ENCODE assay signal across 22 cellular contexts in genomic region chr11:46695345-46696211, GRCh38. TPM values are rescaled to one million over a fixed set of nuclear protein-coding genes. Genes with fewer than 3 reads are reported as not detected.
DNase-seq lines count a peak whose midpoint lies in the region; ATAC-seq and TF ChIP-seq lines count a peak whose summit lies in the region.
"Had no signal": no experiment of that assay in that cellular context is flagged by ENCODE, and none has a peak within 500 bp of the region (broad histone marks: within the 10 kb centered on the region; RNA-seq: fewer than 3 reads in every experiment).

No MANE protein-coding gene starts in this region.

- intact Hi-C loops in right cardiac atrium (cut with DNase I), result loop anchor here in 1 of 4 donors (5.0 kb wide), 1 partner anchor 38 kb away; no protein-coding TSS in a partner anchor

- 82% methylated on average over 12 of the region's 12 CpGs for WGBS in right cardiac atrium

- H3K4me3 Mint-ChIP-seq in activated T-helper 17 cell treated with anti-CD3 and anti-CD28 coated beads, Interleukin-2, amount 50 U/mL, for 72 hours, result no peak overlapping the region
- H3K4me3 Mint-ChIP-seq in stimulated activated effector memory CD8-positive, alpha-beta T cell treated with anti-CD3 and anti-CD28 coated beads, Interleukin-12 subunit alpha, Interleukin-12 subunit beta, amount 100 ng/mL, for 72 hours, result no peak overlapping the region
- H3K4me3 Mint-ChIP-seq: activated naive CD8-positive, alpha-beta T cell treated with anti-CD3 and anti-CD28 coated beads, Interleukin-2, amount 10 ng/mL, durations not matched to agents 7 days and 5 days; CD14-positive monocyte had no signal

- H3K36me3 Mint-ChIP-seq in activated T-helper 17 cell treated with anti-CD3 and anti-CD28 coated beads, Interleukin-2, amount 50 U/mL, for 72 hours (ENCODE audit: low read depth), result peaks cover 61% of the 10 kb centered on the region
- H3K36me3 Mint-ChIP-seq in stimulated activated effector memory CD8-positive, alpha-beta T cell treated with anti-CD3 and anti-CD28 coated beads, Interleukin-12 subunit alpha, Interleukin-12 subunit beta, amount 100 ng/mL, for 72 hours, result peaks cover 75% of the 10 kb centered on the region

- no peaks in the 10 kb centered on the region for H3K27me3 ChIP-seq in right cardiac atrium (ENCODE audit: control insufficient read depth, insufficient read depth)
- H3K27me3 ChIP-seq: ovary had no signal

- H3K9me3 ChIP-seq in right cardiac atrium (ENCODE audit: control insufficient read depth, low read length), result no peaks in the 10 kb centered on the region
- H3K9me3 ChIP-seq: ovary had no signal

- no peak for ATAC-seq in activated T-helper 17 cell treated with anti-CD3 and anti-CD28 coated beads, Interleukin-2, amount 50 U/mL, for 72 hours (replicated peaks)
- no peak for ATAC-seq in right cardiac atrium
- ATAC-seq in stimulated activated effector memory CD8-positive, alpha-beta T cell treated with anti-CD3 and anti-CD28 coated beads, Interleukin-12 subunit alpha, Interleukin-12 subunit beta, amount 100 ng/mL, for 72 hours, result no peak
- ATAC-seq in HG02840 (IDR thresholded peaks at IDR 0.05; ENCODE audit: low FRiP score, unreplicated experiment), result no peak
- ATAC-seq: activated CD4-positive, CD25-positive, alpha-beta regulatory T cell treated with anti-CD3 and anti-CD28 coated beads, Interleukin-2, amount 50 U/mL, for 24 hours had no signal

- peak; percentile 55 for DNase-seq in NCI-H2196 treated with DMSO at 0.1 percent for 48 hours (lab: John Stamatoyannopoulos, UW; ENCODE audit: unreplicated experiment)
- no peak for DNase-seq in NCI-H2196 (lab: John Stamatoyannopoulos, UW; ENCODE audit: unreplicated experiment)
- DNase-seq in right cardiac atrium, result peak in 1 of 3 donors; percentile 33
- no peak for DNase-seq in stimulated activated effector memory CD8-positive, alpha-beta T cell treated with anti-CD3 and anti-CD28 coated beads, Interleukin-12 subunit alpha, Interleukin-12 subunit beta, amount 100 ng/mL, for 72 hours (ENCODE audit: low spot score in 2 of 2)
- no peak for DNase-seq in inferior parietal cortex (ENCODE audit: extremely low spot score)
- DNase-seq in GM20000 (ENCODE audit: low spot score), result no peak
- DNase-seq: activated CD8-positive, alpha-beta memory T cell treated with anti-CD3 and anti-CD28 coated beads, Interleukin-2, amount 50 U/mL, for 4 hours; activated naive CD8-positive, alpha-beta T cell treated with anti-CD3 and anti-CD28 coated beads, Interleukin-2, amount 10 ng/mL, durations not matched to agents 7 days and 5 days; erythroblast; NCI-H1417; NCI-H2227 treated with DMSO at 0.1 percent for 48 hours had no signal

- H3K4me1 Mint-ChIP-seq in activated T-helper 17 cell treated with anti-CD3 and anti-CD28 coated beads, Interleukin-2, amount 50 U/mL, for 72 hours, result peaks cover 7% of the 10 kb centered on the region
- H3K4me1 Mint-ChIP-seq in stimulated activated effector memory CD8-positive, alpha-beta T cell treated with anti-CD3 and anti-CD28 coated beads, Interleukin-12 subunit alpha, Interleukin-12 subunit beta, amount 100 ng/mL, for 72 hours, result peaks cover 35% of the 10 kb centered on the region

- TF ChIP-seq CTCF in GM20000 (IDR thresholded peaks at IDR 0.05; ENCODE audit: extremely low read depth, missing control alignments), result no peak

- peaks cover 16% of the 10 kb centered on the region for H3K4me1 ChIP-seq in right cardiac atrium (ENCODE audit: control insufficient read depth, insufficient read depth, low read length)

- H3K27me3 Mint-ChIP-seq in activated T-helper 17 cell treated with anti-CD3 and anti-CD28 coated beads, Interleukin-2, amount 50 U/mL, for 72 hours, result no peaks in the 10 kb centered on the region
- H3K27me3 Mint-ChIP-seq: activated naive CD8-positive, alpha-beta T cell treated with anti-CD3 and anti-CD28 coated beads, Interleukin-2, amount 10 ng/mL, durations not matched to agents 7 days and 5 days had no signal

- peak overlapping the region; percentile 66 for H3K27ac Mint-ChIP-seq in activated T-helper 17 cell treated with anti-CD3 and anti-CD28 coated beads, Interleukin-2, amount 50 U/mL, for 72 hours
- H3K27ac Mint-ChIP-seq in stimulated activated effector memory CD8-positive, alpha-beta T cell treated with anti-CD3 and anti-CD28 coated beads, Interleukin-12 subunit alpha, Interleukin-12 subunit beta, amount 100 ng/mL, for 72 hours, result peak overlapping the region; percentile 89
- H3K27ac Mint-ChIP-seq: activated naive CD8-positive, alpha-beta T cell treated with anti-CD3 and anti-CD28 coated beads, Interleukin-2, amount 10 ng/mL, durations not matched to agents 7 days and 5 days had no signal

- no peak overlapping the region for H3K4me3 ChIP-seq in right cardiac atrium (ENCODE audit: low read length)
- H3K4me3 ChIP-seq: ovary had no signal

- no peaks in the 10 kb centered on the region for H3K9me3 Mint-ChIP-seq in activated T-helper 17 cell treated with anti-CD3 and anti-CD28 coated beads, Interleukin-2, amount 50 U/mL, for 72 hours
- no peaks in the 10 kb centered on the region for H3K9me3 Mint-ChIP-seq in stimulated activated effector memory CD8-positive, alpha-beta T cell treated with anti-CD3 and anti-CD28 coated beads, Interleukin-12 subunit alpha, Interleukin-12 subunit beta, amount 100 ng/mL, for 72 hours
- H3K9me3 Mint-ChIP-seq: activated naive CD8-positive, alpha-beta T cell treated with anti-CD3 and anti-CD28 coated beads, Interleukin-2, amount 10 ng/mL, durations not matched to agents 7 days and 5 days had no signal

- H3K27ac ChIP-seq in right cardiac atrium (ENCODE audit: low read length), result peak overlapping the region; percentile 8
- H3K27ac ChIP-seq: 22Rv1, HL-60, KMS-11, ovary had no signal

RNA-seq across cellular contexts. Expression of gene ARHGAP1, which starts 4.8 kb away (rescaled TPM):
- 10 to 100 TPM; 43.5 to 49.6 TPM for total RNA-seq in activated T-helper 17 cell treated with anti-CD3 and anti-CD28 coated beads, Interleukin-2, amount 50 U/mL, for 72 hours
- total RNA-seq in right cardiac atrium, result 100 to 1,000 TPM; 101 to 112 (median 106) TPM
- 53.4 TPM for polyA plus RNA-seq in right cardiac atrium

RNA-seq across cellular contexts. Expression of gene ZNF408, which starts 5.3 kb away (rescaled TPM):
- total RNA-seq in activated T-helper 17 cell treated with anti-CD3 and anti-CD28 coated beads, Interleukin-2, amount 50 U/mL, for 72 hours, result 10 to 100 TPM; 10.5 to 15.1 TPM
- 1 to 10 TPM; 5.8 to 8.8 (median 7.5) TPM for total RNA-seq in right cardiac atrium
- polyA plus RNA-seq in right cardiac atrium, result 5.9 TPM

RNA-seq across cellular contexts. Expression of gene F2, which starts 23.4 kb away (rescaled TPM):
- not detected for total RNA-seq in activated T-helper 17 cell treated with anti-CD3 and anti-CD28 coated beads, Interleukin-2, amount 50 U/mL, for 72 hours
- total RNA-seq in right cardiac atrium, result under 1 TPM in 1 of 4 donors, not detected in 3; 0.19 TPM
- polyA plus RNA-seq in right cardiac atrium, result not detected
- total RNA-seq: activated naive CD8-positive, alpha-beta T cell treated with anti-CD3 and anti-CD28 coated beads, Interleukin-2, amount 10 ng/mL, durations not matched to agents 7 days and 5 days; mononuclear cell; subcutaneous adipose tissue had no signal
- polyA plus RNA-seq: CD14-positive monocyte, keratinocyte had no signal
